In genomic region chr19:45512881-45513483, GRCh38 we compare ENCODE assay signal across 1 cellular context.
A peak's percentile ranks its signal among the peaks of the same experiment; 100 is the strongest.
TF ChIP-seq lines count a peak whose summit lies in the region.

No MANE protein-coding gene starts in this region.

TF ChIP-seq in K562, 482 proteins besides CTCF, POLR2A, EP300 and RAD21 (continued from another document):
- TF ChIP-seq HOMEZ (CRISPR knock-in tag; IDR thresholded peaks at IDR 0.05), result no peak
- TF ChIP-seq ZNF384 (IDR thresholded peaks at IDR 0.05; ENCODE audit: low read depth, low read length), result 0 out of 2 replicates have a peak, but pooled peaks have one; percentile 12
- TF ChIP-seq ZBTB17 (CRISPR knock-in tag; IDR thresholded peaks at IDR 0.05), result no peak
- TF ChIP-seq, protein P1, sequence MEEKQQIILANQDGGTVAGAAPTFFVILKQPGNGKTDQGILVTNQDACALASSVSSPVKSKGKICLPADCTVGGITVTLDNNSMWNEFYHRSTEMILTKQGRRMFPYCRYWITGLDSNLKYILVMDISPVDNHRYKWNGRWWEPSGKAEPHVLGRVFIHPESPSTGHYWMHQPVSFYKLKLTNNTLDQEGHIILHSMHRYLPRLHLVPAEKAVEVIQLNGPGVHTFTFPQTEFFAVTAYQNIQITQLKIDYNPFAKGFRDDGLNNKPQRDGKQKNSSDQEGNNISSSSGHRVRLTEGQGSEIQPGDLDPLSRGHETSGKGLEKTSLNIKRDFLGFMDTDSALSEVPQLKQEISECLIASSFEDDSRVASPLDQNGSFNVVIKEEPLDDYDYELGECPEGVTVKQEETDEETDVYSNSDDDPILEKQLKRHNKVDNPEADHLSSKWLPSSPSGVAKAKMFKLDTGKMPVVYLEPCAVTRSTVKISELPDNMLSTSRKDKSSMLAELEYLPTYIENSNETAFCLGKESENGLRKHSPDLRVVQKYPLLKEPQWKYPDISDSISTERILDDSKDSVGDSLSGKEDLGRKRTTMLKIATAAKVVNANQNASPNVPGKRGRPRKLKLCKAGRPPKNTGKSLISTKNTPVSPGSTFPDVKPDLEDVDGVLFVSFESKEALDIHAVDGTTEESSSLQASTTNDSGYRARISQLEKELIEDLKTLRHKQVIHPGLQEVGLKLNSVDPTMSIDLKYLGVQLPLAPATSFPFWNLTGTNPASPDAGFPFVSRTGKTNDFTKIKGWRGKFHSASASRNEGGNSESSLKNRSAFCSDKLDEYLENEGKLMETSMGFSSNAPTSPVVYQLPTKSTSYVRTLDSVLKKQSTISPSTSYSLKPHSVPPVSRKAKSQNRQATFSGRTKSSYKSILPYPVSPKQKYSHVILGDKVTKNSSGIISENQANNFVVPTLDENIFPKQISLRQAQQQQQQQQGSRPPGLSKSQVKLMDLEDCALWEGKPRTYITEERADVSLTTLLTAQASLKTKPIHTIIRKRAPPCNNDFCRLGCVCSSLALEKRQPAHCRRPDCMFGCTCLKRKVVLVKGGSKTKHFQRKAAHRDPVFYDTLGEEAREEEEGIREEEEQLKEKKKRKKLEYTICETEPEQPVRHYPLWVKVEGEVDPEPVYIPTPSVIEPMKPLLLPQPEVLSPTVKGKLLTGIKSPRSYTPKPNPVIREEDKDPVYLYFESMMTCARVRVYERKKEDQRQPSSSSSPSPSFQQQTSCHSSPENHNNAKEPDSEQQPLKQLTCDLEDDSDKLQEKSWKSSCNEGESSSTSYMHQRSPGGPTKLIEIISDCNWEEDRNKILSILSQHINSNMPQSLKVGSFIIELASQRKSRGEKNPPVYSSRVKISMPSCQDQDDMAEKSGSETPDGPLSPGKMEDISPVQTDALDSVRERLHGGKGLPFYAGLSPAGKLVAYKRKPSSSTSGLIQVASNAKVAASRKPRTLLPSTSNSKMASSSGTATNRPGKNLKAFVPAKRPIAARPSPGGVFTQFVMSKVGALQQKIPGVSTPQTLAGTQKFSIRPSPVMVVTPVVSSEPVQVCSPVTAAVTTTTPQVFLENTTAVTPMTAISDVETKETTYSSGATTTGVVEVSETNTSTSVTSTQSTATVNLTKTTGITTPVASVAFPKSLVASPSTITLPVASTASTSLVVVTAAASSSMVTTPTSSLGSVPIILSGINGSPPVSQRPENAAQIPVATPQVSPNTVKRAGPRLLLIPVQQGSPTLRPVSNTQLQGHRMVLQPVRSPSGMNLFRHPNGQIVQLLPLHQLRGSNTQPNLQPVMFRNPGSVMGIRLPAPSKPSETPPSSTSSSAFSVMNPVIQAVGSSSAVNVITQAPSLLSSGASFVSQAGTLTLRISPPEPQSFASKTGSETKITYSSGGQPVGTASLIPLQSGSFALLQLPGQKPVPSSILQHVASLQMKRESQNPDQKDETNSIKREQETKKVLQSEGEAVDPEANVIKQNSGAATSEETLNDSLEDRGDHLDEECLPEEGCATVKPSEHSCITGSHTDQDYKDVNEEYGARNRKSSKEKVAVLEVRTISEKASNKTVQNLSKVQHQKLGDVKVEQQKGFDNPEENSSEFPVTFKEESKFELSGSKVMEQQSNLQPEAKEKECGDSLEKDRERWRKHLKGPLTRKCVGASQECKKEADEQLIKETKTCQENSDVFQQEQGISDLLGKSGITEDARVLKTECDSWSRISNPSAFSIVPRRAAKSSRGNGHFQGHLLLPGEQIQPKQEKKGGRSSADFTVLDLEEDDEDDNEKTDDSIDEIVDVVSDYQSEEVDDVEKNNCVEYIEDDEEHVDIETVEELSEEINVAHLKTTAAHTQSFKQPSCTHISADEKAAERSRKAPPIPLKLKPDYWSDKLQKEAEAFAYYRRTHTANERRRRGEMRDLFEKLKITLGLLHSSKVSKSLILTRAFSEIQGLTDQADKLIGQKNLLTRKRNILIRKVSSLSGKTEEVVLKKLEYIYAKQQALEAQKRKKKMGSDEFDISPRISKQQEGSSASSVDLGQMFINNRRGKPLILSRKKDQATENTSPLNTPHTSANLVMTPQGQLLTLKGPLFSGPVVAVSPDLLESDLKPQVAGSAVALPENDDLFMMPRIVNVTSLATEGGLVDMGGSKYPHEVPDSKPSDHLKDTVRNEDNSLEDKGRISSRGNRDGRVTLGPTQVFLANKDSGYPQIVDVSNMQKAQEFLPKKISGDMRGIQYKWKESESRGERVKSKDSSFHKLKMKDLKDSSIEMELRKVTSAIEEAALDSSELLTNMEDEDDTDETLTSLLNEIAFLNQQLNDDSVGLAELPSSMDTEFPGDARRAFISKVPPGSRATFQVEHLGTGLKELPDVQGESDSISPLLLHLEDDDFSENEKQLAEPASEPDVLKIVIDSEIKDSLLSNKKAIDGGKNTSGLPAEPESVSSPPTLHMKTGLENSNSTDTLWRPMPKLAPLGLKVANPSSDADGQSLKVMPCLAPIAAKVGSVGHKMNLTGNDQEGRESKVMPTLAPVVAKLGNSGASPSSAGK (IDR thresholded peaks at IDR 0.05), result no peak
- no peak for TF ChIP-seq TAF15 (IDR thresholded peaks at IDR 0.05; ENCODE audit: low read depth, low read length)
- TF ChIP-seq RCOR1 (IDR thresholded peaks at IDR 0.05; ENCODE audit: borderline replicate concordance in 1 of 2, low read depth in 2 of 2, low read length in 2 of 2), result 0 out of 4 replicates have a peak, but pooled peaks of 1 of the 2 experiments have one; percentile 4
TF ChIP-seq in K562: peak in this region for 8.
